Comparison of ENCODE assay signal across 2 cellular contexts in the genomic region with DNA sequence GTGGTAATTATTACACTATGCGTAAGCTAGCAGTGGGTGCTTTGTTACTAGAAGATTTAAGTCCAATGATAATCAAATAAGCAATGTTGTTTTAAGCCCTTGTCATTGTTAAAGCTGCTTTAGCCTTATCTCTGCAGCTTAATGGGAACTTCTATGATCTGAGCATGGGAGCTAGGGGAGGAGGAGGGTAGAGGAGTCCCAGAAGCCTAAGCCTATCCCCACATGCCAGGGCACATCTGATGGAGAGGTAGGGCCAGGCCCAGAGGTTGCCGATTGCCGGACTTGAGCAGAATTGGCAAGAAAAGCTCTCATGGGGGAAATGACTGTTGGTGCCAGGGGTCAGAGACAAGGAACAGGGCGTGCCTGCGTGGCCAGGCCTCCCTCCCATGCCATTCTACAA.
TF ChIP-seq lines count a peak whose summit lies in the region.

No MANE protein-coding gene starts in this region.

TF ChIP-seq in GM23338, 12 proteins besides CTCF, POLR2A, EP300 and RAD21 (continued from another document and continues in another):
- TF ChIP-seq JUNB (IDR thresholded peaks at IDR 0.05; ENCODE audit: unreplicated experiment) (no peak), POLR2AphosphoS5 (IDR thresholded peaks at IDR 0.05; ENCODE audit: low read depth) (no peak), ETS1 (IDR thresholded peaks at IDR 0.05) (no peak), EZH2phosphoT487 (IDR thresholded peaks at IDR 0.05; ENCODE audit: unreplicated experiment) (no peak), CREB1 (CRISPR knock-in tag; IDR thresholded peaks at IDR 0.05; ENCODE audit: low read depth) (no peak), STAT1 (IDR thresholded peaks at IDR 0.05; ENCODE audit: unreplicated experiment) (no peak), ZNF114 (CRISPR knock-in tag; IDR thresholded peaks at IDR 0.05) (no peak), EZH2 (IDR thresholded peaks at IDR 0.05; ENCODE audit: low read depth, unreplicated experiment) (no peak), NANOG (IDR thresholded peaks at IDR 0.05; ENCODE audit: borderline replicate concordance) (no peak)
- TF ChIP-seq, protein P1, sequence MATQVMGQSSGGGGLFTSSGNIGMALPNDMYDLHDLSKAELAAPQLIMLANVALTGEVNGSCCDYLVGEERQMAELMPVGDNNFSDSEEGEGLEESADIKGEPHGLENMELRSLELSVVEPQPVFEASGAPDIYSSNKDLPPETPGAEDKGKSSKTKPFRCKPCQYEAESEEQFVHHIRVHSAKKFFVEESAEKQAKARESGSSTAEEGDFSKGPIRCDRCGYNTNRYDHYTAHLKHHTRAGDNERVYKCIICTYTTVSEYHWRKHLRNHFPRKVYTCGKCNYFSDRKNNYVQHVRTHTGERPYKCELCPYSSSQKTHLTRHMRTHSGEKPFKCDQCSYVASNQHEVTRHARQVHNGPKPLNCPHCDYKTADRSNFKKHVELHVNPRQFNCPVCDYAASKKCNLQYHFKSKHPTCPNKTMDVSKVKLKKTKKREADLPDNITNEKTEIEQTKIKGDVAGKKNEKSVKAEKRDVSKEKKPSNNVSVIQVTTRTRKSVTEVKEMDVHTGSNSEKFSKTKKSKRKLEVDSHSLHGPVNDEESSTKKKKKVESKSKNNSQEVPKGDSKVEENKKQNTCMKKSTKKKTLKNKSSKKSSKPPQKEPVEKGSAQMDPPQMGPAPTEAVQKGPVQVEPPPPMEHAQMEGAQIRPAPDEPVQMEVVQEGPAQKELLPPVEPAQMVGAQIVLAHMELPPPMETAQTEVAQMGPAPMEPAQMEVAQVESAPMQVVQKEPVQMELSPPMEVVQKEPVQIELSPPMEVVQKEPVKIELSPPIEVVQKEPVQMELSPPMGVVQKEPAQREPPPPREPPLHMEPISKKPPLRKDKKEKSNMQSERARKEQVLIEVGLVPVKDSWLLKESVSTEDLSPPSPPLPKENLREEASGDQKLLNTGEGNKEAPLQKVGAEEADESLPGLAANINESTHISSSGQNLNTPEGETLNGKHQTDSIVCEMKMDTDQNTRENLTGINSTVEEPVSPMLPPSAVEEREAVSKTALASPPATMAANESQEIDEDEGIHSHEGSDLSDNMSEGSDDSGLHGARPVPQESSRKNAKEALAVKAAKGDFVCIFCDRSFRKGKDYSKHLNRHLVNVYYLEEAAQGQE (IDR thresholded peaks at IDR 0.05; ENCODE audit: unreplicated experiment) = no peak

TF ChIP-seq in endothelial cell of umbilical vein, 7 proteins besides CTCF, POLR2A, EP300 and RAD21 (continued from another document):
- TF ChIP-seq GATA2 (IDR thresholded peaks at IDR 0.05; ENCODE audit: insufficient read depth, insufficient read length, low read depth, low read length) (no peak), FOS (IDR thresholded peaks at IDR 0.05; ENCODE audit: borderline replicate concordance, insufficient read depth, low read length) (no peak), JUN (IDR thresholded peaks at IDR 0.05; ENCODE audit: borderline replicate concordance, insufficient read depth, insufficient read length, low read depth) (no peak), POLR2AphosphoS5 (IDR thresholded peaks at IDR 0.05; ENCODE audit: insufficient read depth, low read depth, low read length) (no peak), EZH2 (IDR thresholded peaks at IDR 0.05; ENCODE audit: borderline replicate concordance, low read depth, low read length, severe bottlenecking) (no peak)
- TF ChIP-seq, protein P2, sequence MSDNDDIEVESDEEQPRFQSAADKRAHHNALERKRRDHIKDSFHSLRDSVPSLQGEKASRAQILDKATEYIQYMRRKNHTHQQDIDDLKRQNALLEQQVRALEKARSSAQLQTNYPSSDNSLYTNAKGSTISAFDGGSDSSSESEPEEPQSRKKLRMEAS (IDR thresholded peaks at IDR 0.05; ENCODE audit: insufficient read depth, insufficient read length) = no peak
